In the genomic region with DNA sequence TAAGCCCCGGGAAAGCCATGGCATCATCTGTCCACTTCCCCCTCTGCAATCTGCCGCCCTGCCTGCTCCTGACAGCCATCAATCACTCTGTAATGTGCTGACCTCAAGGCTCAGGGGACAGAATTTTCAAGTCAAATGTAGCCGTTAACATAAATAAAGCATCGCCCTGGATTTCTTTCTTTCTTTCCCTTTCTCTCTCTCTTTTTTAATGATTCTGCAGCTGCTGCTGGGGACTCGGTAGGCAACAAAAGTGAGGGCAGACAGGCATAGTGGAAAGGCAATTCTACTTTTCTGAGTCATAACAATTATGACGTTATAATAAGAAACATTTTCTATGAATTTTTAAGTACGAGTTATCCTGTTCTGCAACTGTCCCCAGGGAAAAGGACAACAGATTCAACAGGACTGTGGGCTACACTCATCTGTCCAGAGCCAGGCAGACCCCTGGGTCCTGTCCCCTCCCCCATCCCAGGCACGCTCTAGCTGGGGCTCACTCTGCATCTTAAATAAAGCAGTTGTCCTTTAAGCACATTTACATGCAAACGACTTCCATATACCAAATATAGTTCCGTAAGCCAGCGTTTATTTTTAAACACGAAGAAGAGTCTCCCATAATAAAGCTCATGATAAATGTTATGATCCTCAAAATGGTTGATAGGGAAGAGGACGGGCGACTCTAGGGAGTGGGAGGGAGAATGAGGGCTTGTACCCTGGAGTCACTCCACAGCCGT, we compare ENCODE assay signal across 1 cellular context.
A peak's percentile ranks its signal among the peaks of the same experiment; 100 is the strongest.
TF ChIP-seq lines count a peak whose summit lies in the region.

No MANE protein-coding gene starts in this region.

TF ChIP-seq in K562, 482 proteins besides CTCF, POLR2A, EP300 and RAD21 (continued from another document and continues in another):
- TF ChIP-seq SMAD1 (IDR thresholded peaks at IDR 0.05; ENCODE audit: low read depth, low read length, partially characterized antibody) (no peak), NFE2L1 (tag; IDR thresholded peaks at IDR 0.05; ENCODE audit: borderline replicate concordance, low read depth) (no peak), PRPF4 (IDR thresholded peaks at IDR 0.05; ENCODE audit: insufficient read depth, low read depth, low read length, poor library complexity, severe bottlenecking) (no peak), PKNOX1 (IDR thresholded peaks at IDR 0.05) (peak; percentile 97), NR0B1 (IDR thresholded peaks at IDR 0.05; ENCODE audit: partially characterized antibody) (no peak), ZNF274 (IDR thresholded peaks at IDR 0.05; ENCODE audit: borderline replicate concordance, low read depth, low read length) (no peak), BACH1 (tag; IDR thresholded peaks at IDR 0.05) (no peak), NCOA6 (IDR thresholded peaks at IDR 0.05) (no peak), ATF3 (IDR thresholded peaks at IDR 0.05) (peak; percentile 50; the same call in 1 of the 2 replicates), ATF3 (CRISPR knock-in tag; conservative IDR thresholded peaks at IDR 0.05) (no peak), ZNF764 (CRISPR knock-in tag; IDR thresholded peaks at IDR 0.05; ENCODE audit: low read depth) (no peak), BRD9 (IDR thresholded peaks at IDR 0.05; ENCODE audit: low read depth, partially characterized antibody) (no peak), SETDB1 (IDR thresholded peaks at IDR 0.05; ENCODE audit: low read length) (no peak), MCM5 (IDR thresholded peaks at IDR 0.05; ENCODE audit: low read depth) (no peak), COPS2 (conservative IDR thresholded peaks at IDR 0.05) (no peak), KLF1 (tag; IDR thresholded peaks at IDR 0.05) (no peak), ZNF121 (CRISPR knock-in tag; conservative IDR thresholded peaks at IDR 0.05) (no peak), CBFB (CRISPR knock-in tag; IDR thresholded peaks at IDR 0.05) (no peak), FOXM1 (IDR thresholded peaks at IDR 0.05; ENCODE audit: low read depth) (no peak), FOXM1 (CRISPR knock-in tag; IDR thresholded peaks at IDR 0.05; ENCODE audit: low read depth) (no peak), ZNF780A (CRISPR knock-in tag; IDR thresholded peaks at IDR 0.05) (no peak), TAF7 (tag; IDR thresholded peaks at IDR 0.05) (no peak), BRF1 (IDR thresholded peaks at IDR 0.05; ENCODE audit: borderline replicate concordance, extremely low read depth, insufficient read length) (no peak), ZC3H4 (CRISPR knock-in tag; IDR thresholded peaks at IDR 0.05; ENCODE audit: borderline replicate concordance) (no peak), KLF13 (tag; IDR thresholded peaks at IDR 0.05; ENCODE audit: borderline replicate concordance, low read depth) (no peak), CBX2 (IDR thresholded peaks at IDR 0.05; ENCODE audit: insufficient read depth, low read length, poor library complexity, severe bottlenecking) (no peak), IFI16 (CRISPR knock-in tag; IDR thresholded peaks at IDR 0.05) (no peak), MAZ (CRISPR knock-in tag; conservative IDR thresholded peaks at IDR 0.05 in 1 of 2, IDR thresholded peaks at IDR 0.05 in 1 of 2) (0 out of 4 replicates have a peak, but pooled peaks of 1 of the 2 experiments have one; percentile 15), LCOR (CRISPR knock-in tag; IDR thresholded peaks at IDR 0.05) (no peak), ZFP1 (CRISPR knock-in tag; IDR thresholded peaks at IDR 0.05) (no peak), ZNF134 (CRISPR knock-in tag; conservative IDR thresholded peaks at IDR 0.05) (no peak), CHD2 (IDR thresholded peaks at IDR 0.05; ENCODE audit: low read depth, low read length) (no peak), TSHZ1 (CRISPR knock-in tag; IDR thresholded peaks at IDR 0.05) (peak; percentile 40; the same call in 1 of the 2 replicates), FUS (optimal IDR thresholded peaks at IDR 0.05; ENCODE audit: low read depth, low read length) (no peak), SIN3B (IDR thresholded peaks at IDR 0.05; ENCODE audit: low read depth) (no peak), NBN (IDR thresholded peaks at IDR 0.05; ENCODE audit: low read depth) (no peak), RBFOX2 (IDR thresholded peaks at IDR 0.05; ENCODE audit: low read depth, low read length) (no peak), HCFC1 (IDR thresholded peaks at IDR 0.05; ENCODE audit: low read depth, low read length) (no peak), ELF1 (tag; IDR thresholded peaks at IDR 0.05) (no peak), ZSCAN29 (IDR thresholded peaks at IDR 0.05) (no peak), NR2F6 (CRISPR knock-in tag; IDR thresholded peaks at IDR 0.05) (no peak), SAFB2 (IDR thresholded peaks at IDR 0.05; ENCODE audit: borderline replicate concordance, low read depth, low read length, severe bottlenecking) (no peak), GABPB1 (CRISPR knock-in tag; IDR thresholded peaks at IDR 0.05) (no peak), NELFE (IDR thresholded peaks at IDR 0.05; ENCODE audit: insufficient read depth, insufficient read length) (no peak), XRCC5 (IDR thresholded peaks at IDR 0.05; ENCODE audit: low read depth, low read length) (no peak), ZNF785 (CRISPR knock-in tag; IDR thresholded peaks at IDR 0.05) (no peak), RCOR1 (IDR thresholded peaks at IDR 0.05; ENCODE audit: borderline replicate concordance in 1 of 2, low read depth in 2 of 2, low read length in 2 of 2) (peak in 1 of 2 experiments; percentile 35; a peak in 1 of 4 replicates)
- TF ChIP-seq, protein P1, sequence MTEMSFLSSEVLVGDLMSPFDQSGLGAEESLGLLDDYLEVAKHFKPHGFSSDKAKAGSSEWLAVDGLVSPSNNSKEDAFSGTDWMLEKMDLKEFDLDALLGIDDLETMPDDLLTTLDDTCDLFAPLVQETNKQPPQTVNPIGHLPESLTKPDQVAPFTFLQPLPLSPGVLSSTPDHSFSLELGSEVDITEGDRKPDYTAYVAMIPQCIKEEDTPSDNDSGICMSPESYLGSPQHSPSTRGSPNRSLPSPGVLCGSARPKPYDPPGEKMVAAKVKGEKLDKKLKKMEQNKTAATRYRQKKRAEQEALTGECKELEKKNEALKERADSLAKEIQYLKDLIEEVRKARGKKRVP (CRISPR knock-in tag; IDR thresholded peaks at IDR 0.05): no peak
- TF ChIP-seq, protein P2, sequence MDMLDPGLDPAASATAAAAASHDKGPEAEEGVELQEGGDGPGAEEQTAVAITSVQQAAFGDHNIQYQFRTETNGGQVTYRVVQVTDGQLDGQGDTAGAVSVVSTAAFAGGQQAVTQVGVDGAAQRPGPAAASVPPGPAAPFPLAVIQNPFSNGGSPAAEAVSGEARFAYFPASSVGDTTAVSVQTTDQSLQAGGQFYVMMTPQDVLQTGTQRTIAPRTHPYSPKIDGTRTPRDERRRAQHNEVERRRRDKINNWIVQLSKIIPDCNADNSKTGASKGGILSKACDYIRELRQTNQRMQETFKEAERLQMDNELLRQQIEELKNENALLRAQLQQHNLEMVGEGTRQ (CRISPR knock-in tag; IDR thresholded peaks at IDR 0.05): no peak
- TF ChIP-seq, protein P3, sequence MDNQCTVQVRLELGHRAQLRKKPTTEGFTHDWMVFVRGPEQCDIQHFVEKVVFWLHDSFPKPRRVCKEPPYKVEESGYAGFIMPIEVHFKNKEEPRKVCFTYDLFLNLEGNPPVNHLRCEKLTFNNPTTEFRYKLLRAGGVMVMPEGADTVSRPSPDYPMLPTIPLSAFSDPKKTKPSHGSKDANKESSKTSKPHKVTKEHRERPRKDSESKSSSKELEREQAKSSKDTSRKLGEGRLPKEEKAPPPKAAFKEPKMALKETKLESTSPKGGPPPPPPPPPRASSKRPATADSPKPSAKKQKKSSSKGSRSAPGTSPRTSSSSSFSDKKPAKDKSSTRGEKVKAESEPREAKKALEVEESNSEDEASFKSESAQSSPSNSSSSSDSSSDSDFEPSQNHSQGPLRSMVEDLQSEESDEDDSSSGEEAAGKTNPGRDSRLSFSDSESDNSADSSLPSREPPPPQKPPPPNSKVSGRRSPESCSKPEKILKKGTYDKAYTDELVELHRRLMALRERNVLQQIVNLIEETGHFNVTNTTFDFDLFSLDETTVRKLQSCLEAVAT (IDR thresholded peaks at IDR 0.05): peak in 1 of 2 experiments; percentile 46; a peak in 1 of 4 replicates
- TF ChIP-seq, protein P4, sequence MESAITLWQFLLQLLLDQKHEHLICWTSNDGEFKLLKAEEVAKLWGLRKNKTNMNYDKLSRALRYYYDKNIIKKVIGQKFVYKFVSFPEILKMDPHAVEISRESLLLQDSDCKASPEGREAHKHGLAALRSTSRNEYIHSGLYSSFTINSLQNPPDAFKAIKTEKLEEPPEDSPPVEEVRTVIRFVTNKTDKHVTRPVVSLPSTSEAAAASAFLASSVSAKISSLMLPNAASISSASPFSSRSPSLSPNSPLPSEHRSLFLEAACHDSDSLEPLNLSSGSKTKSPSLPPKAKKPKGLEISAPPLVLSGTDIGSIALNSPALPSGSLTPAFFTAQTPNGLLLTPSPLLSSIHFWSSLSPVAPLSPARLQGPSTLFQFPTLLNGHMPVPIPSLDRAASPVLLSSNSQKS (CRISPR knock-in tag; IDR thresholded peaks at IDR 0.05): no peak
- TF ChIP-seq, protein P5, sequence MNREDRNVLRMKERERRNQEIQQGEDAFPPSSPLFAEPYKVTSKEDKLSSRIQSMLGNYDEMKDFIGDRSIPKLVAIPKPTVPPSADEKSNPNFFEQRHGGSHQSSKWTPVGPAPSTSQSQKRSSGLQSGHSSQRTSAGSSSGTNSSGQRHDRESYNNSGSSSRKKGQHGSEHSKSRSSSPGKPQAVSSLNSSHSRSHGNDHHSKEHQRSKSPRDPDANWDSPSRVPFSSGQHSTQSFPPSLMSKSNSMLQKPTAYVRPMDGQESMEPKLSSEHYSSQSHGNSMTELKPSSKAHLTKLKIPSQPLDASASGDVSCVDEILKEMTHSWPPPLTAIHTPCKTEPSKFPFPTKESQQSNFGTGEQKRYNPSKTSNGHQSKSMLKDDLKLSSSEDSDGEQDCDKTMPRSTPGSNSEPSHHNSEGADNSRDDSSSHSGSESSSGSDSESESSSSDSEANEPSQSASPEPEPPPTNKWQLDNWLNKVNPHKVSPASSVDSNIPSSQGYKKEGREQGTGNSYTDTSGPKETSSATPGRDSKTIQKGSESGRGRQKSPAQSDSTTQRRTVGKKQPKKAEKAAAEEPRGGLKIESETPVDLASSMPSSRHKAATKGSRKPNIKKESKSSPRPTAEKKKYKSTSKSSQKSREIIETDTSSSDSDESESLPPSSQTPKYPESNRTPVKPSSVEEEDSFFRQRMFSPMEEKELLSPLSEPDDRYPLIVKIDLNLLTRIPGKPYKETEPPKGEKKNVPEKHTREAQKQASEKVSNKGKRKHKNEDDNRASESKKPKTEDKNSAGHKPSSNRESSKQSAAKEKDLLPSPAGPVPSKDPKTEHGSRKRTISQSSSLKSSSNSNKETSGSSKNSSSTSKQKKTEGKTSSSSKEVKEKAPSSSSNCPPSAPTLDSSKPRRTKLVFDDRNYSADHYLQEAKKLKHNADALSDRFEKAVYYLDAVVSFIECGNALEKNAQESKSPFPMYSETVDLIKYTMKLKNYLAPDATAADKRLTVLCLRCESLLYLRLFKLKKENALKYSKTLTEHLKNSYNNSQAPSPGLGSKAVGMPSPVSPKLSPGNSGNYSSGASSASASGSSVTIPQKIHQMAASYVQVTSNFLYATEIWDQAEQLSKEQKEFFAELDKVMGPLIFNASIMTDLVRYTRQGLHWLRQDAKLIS (CRISPR knock-in tag; IDR thresholded peaks at IDR 0.05): no peak
- TF ChIP-seq, protein P6, sequence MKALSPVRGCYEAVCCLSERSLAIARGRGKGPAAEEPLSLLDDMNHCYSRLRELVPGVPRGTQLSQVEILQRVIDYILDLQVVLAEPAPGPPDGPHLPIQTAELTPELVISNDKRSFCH (CRISPR knock-in tag; IDR thresholded peaks at IDR 0.05): no peak
- TF ChIP-seq, protein P6 (tag; IDR thresholded peaks at IDR 0.05): no peak
